Comparison of ENCODE assay signal across 9 cellular contexts in the genomic region with DNA sequence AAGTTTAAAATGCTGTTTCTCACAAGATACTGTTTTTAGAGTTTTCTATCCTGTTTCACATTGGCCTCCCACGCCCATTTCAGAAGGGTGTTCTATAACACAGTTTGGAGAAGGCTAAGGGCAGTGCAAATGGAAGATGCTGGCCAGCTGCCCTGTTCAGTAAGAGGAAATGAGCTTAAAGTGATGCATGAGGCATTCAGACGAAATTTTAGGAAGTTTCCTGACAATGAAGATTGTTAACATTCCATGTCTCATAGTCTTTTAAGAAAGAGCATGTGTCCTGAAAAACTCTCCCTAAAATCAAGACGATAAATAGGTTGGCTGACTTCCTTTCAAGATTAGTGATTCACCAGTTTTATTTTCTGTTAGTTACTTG.
A peak's percentile ranks its signal among the peaks of the same experiment; 100 is the strongest.
DNase-seq lines count a peak whose midpoint lies in the region; ATAC-seq, FAIRE-seq and TF ChIP-seq lines count a peak whose summit lies in the region.
"Had no signal": no experiment of that assay in that cellular context is flagged by ENCODE, and none has a peak within 500 bp of the region (broad histone marks: within the 10 kb centered on the region; RNA-seq: fewer than 3 reads in every experiment).

No MANE protein-coding gene starts in this region.

- H3K23me2 ChIP-seq in H1 (ENCODE audit: low read depth, low read length): no peaks in the 10 kb centered on the region; the same call in 1 of the 2 replicates

- H3K4ac ChIP-seq in H1 (replicated peaks; ENCODE audit: insufficient read length, low read depth, low read length): no peak overlapping the region

- H4K8ac ChIP-seq in H1 (ENCODE audit: extremely low read depth, insufficient read depth, low read length): no peak overlapping the region

- WGBS in H1 (ENCODE audit: extremely low coverage in 1 of 2, insufficient coverage in 1 of 2, insufficient read length in 1 of 2, insufficient replicate concordance in 2 of 2, low coverage in 1 of 2, low lambda C conversion rate in 2 of 2, missing lambda C conversion rate in 1 of 2), 2 experiments: 35% methylated on average over 3 of the region's 3 CpGs; no CpG with 5 or more reads in 1 of the 2 experiments

- no peak overlapping the region for H2AFZ ChIP-seq in H1 (ENCODE audit: low read length)

- no peak overlapping the region for H2AK5ac ChIP-seq in H1 (ENCODE audit: low read depth, low read length)

- H3K36me3 ChIP-seq in H1 (ENCODE audit: control insufficient read depth in 2 of 4, insufficient read depth in 4 of 4, low read length in 3 of 4) (no peaks in the 10 kb centered on the region), left lung (no peaks in the 10 kb centered on the region), colonic mucosa (no peaks in the 10 kb centered on the region)

- H3K79me2 ChIP-seq in H1 (ENCODE audit: control insufficient read depth in 1 of 2, insufficient read depth in 2 of 2, low read length in 2 of 2): no peaks in the 10 kb centered on the region

- H3K14ac ChIP-seq in H1 (ENCODE audit: insufficient read length): no peak overlapping the region

- no peak overlapping the region for H3K56ac ChIP-seq in H1 (replicated peaks; ENCODE audit: insufficient read length, low read depth, low read length)

- no peak for TF ChIP-seq RAD21 in H1 (IDR thresholded peaks at IDR 0.05 in 1 of 2, conservative IDR thresholded peaks at IDR 0.05 in 1 of 2; ENCODE audit: low read depth in 2 of 2, low read length in 2 of 2)

- no peaks in the 10 kb centered on the region for H3K9me3 ChIP-seq in H1 (ENCODE audit: insufficient read depth in 2 of 2, low read depth in 1 of 2, low read length in 1 of 2)
- H3K9me3 ChIP-seq in left lung: no peaks in the 10 kb centered on the region
- H3K9me3 ChIP-seq in colonic mucosa: no peaks in the 10 kb centered on the region

- peak overlapping the region in 1 of 4 experiments; percentile 37; a peak in 1 of 8 replicates for H3K4me3 ChIP-seq in H1 (ENCODE audit: extremely low read depth in 1 of 4, insufficient read depth in 2 of 4, low read depth in 3 of 4, low read length in 4 of 4)
- H3K4me3 ChIP-seq in left lung: no peak overlapping the region
- no peak overlapping the region for H3K4me3 ChIP-seq in colonic mucosa

- H3K4me1 ChIP-seq in H1 (replicated peaks in 1 of 4; ENCODE audit: control insufficient read depth in 3 of 4, insufficient read depth in 4 of 4, low read length in 3 of 4) (peaks cover 2 to 13% (median 5%) of the 10 kb centered on the region in 4 experiments; a peak in 4 of 7 replicates), left lung (no peaks in the 10 kb centered on the region), colonic mucosa (no peaks in the 10 kb centered on the region)

- FAIRE-seq in H1 (lab: Jason Lieb, UNC): peak; percentile 7
- FAIRE-seq: bronchial epithelial cell had no signal

- no peak for TF ChIP-seq EP300 in H1 (IDR thresholded peaks at IDR 0.05; ENCODE audit: borderline replicate concordance in 1 of 2, low read depth in 2 of 2, low read length in 2 of 2)

- H3K79me1 ChIP-seq in H1 (ENCODE audit: low read depth, low read length): no peaks in the 10 kb centered on the region

- peak overlapping the region; percentile 3 for H4K5ac ChIP-seq in H1 (ENCODE audit: insufficient read length, low read depth, low read length)

- DNase-seq in Daoy (ENCODE audit: low read depth) (peak; percentile 40), NCI-H1105 treated with DMSO at 0.1 percent for 48 hours (lab: John Stamatoyannopoulos, UW) (peak; percentile 66), H1 (ENCODE audit: low read depth in 1 of 2, low spot score in 2 of 2) (no peak), left lung (no peak), MV-4-11 (lab: John Stamatoyannopoulos, UW) (no peak), colonic mucosa (no peak)
- DNase-seq in activated CD4-positive, alpha-beta T cell treated with anti-CD3 and anti-CD28 coated beads for 48 hours: no peak

- H2BK15ac ChIP-seq in H1 (ENCODE audit: low read length): no peak overlapping the region

- H2BK20ac ChIP-seq in H1 (ENCODE audit: low read length): peak overlapping the region; percentile 36; the same call in 1 of the 2 replicates

- peak; percentile 45 for ATAC-seq in left lung
- ATAC-seq in HG03139 (IDR thresholded peaks at IDR 0.05; ENCODE audit: unreplicated experiment): no peak

- peak overlapping the region; percentile 94; the same call in 1 of the 2 replicates for H2BK5ac ChIP-seq in H1 (ENCODE audit: low read depth, low read length)

- H2BK120ac ChIP-seq in H1 (replicated peaks; ENCODE audit: low read depth, low read length): peak overlapping the region; percentile 21

- H4K91ac ChIP-seq in H1 (replicated peaks; ENCODE audit: insufficient read length, low read length): peak overlapping the region; percentile 2

- H3K4me2 ChIP-seq in H1 (ENCODE audit: insufficient read depth in 1 of 2, low read depth in 2 of 2, low read length in 2 of 2): peak overlapping the region; percentile 39 to 57; a peak in 3 of 4 replicates

- H3K27me3 ChIP-seq in H1 (replicated peaks in 1 of 4; ENCODE audit: control insufficient read depth in 3 of 4, extremely low read depth in 1 of 4, insufficient read depth in 3 of 4, low read length in 3 of 4) (no peaks in the 10 kb centered on the region), left lung (no peaks in the 10 kb centered on the region), colonic mucosa (no peaks in the 10 kb centered on the region)

- TF ChIP-seq CTCF in H1 (IDR thresholded peaks at IDR 0.05; ENCODE audit: control extremely low read depth in 1 of 3, insufficient read depth in 1 of 3, low read depth in 1 of 3, low read length in 3 of 3) (no peak), left lung (IDR thresholded peaks at IDR 0.05) (no peak), colonic mucosa (IDR thresholded peaks at IDR 0.05) (no peak)

- no peaks in the 10 kb centered on the region for H4K20me1 ChIP-seq in H1 (replicated peaks in 1 of 2; ENCODE audit: control insufficient read depth in 1 of 2, insufficient read depth in 2 of 2, low read length in 2 of 2)

- peak overlapping the region; percentile 51 for H2BK12ac ChIP-seq in H1 (ENCODE audit: low read depth, low read length)

- intact Hi-C loops in left lung (cut with DNase I) (no loop called here), colonic mucosa (cut with DNase I) (no loop called here)

- H3K23ac ChIP-seq in H1 (ENCODE audit: insufficient read length): no peak overlapping the region

- no peak overlapping the region for H3K9ac ChIP-seq in H1 (replicated peaks in 1 of 4; ENCODE audit: extremely low read depth in 1 of 4, low read depth in 3 of 4, low read length in 3 of 4)
- H3K9ac ChIP-seq in colonic mucosa (ENCODE audit: low read depth in 2 of 2, low read length in 2 of 2): no peak overlapping the region

- H3K27ac ChIP-seq in H1 (ENCODE audit: low read depth, low read length) (peak overlapping the region; percentile 32; the same call in 1 of the 2 replicates), left lung (no peak overlapping the region), colonic mucosa (no peak overlapping the region)

- CTCF ChIA-PET in H1 (lab: Charles Lee; ENCODE audit: partially characterized antibody): interaction anchor here (1.5 kb wide), 1 partner anchor 167 kb away, joined by 3 read pairs; no protein-coding TSS in a partner anchor

- H3K18ac ChIP-seq in H1 (ENCODE audit: extremely low read depth, low read length): peak overlapping the region; percentile 60

- TF ChIP-seq POLR2A in H1 (IDR thresholded peaks at IDR 0.05; ENCODE audit: control extremely low read depth in 1 of 2, low read depth in 2 of 2, low read length in 2 of 2): no peak

- POLR2A ChIA-PET in H1 (lab: Charles Lee; ENCODE audit: partially characterized antibody): no interaction called here

TF ChIP-seq in H1, 55 proteins besides CTCF, POLR2A, EP300 and RAD21:
- TF ChIP-seq CBX5 (IDR thresholded peaks at IDR 0.05; ENCODE audit: low read depth, low read length) (no peak), BACH1 (IDR thresholded peaks at IDR 0.05; ENCODE audit: low read length) (no peak), JUND (IDR thresholded peaks at IDR 0.05; ENCODE audit: low read length) (no peak), TEAD4 (IDR thresholded peaks at IDR 0.05; ENCODE audit: low read depth, low read length) (0 out of 2 replicates have a peak, but pooled peaks have one; percentile 25), RNF2 (IDR thresholded peaks at IDR 0.05; ENCODE audit: borderline replicate concordance, low read depth, low read length, missing control alignments, poor library complexity, severe bottlenecking) (no peak), CHD2 (IDR thresholded peaks at IDR 0.05; ENCODE audit: low read length) (no peak), CTBP2 (IDR thresholded peaks at IDR 0.05; ENCODE audit: borderline replicate concordance, insufficient read depth, insufficient read length, low read length) (no peak), YY1 (IDR thresholded peaks at IDR 0.05; ENCODE audit: low read depth, low read length) (no peak)

Comparison
In these comparisons a context has a peak if more than half of its experiments do, and no peak if none do; other contexts are left out.
1. DNase-seq: peak in Daoy (single experiment) and NCI-H1105 treated with DMSO at 0.1 percent for 48 hours (single experiment); none in H1 (0 of 2), left lung (0 of 2), activated CD4-positive, alpha-beta T cell treated with anti-CD3 and anti-CD28 coated beads for 48 hours (single experiment), MV-4-11 (single experiment) and colonic mucosa (single experiment).